1 cellular context compared by ENCODE assay signal in the genomic region with DNA sequence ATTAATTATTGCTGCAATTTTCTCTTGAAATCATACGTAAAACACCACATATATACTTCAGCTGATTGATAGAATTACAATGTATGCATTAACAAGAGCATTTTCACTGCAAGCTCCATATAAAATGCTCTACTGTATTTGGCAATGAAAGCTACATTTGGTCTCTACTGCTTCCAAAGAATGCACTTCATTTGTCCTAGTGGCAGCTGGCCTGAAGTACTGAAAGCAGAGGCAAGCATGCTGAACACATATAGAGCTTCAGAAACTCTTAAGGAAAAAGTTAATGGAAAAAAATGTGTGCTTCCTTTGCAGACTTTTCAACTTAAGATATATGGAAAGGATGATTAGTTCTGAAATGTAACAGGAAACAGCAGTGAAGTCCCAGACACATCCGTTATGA.
TF ChIP-seq lines count a peak whose summit lies in the region.

No MANE protein-coding gene starts in this region.

TF ChIP-seq in WTC11, 78 proteins besides CTCF, POLR2A, EP300 and RAD21 (continued from another document):
- TF ChIP-seq, protein P1, sequence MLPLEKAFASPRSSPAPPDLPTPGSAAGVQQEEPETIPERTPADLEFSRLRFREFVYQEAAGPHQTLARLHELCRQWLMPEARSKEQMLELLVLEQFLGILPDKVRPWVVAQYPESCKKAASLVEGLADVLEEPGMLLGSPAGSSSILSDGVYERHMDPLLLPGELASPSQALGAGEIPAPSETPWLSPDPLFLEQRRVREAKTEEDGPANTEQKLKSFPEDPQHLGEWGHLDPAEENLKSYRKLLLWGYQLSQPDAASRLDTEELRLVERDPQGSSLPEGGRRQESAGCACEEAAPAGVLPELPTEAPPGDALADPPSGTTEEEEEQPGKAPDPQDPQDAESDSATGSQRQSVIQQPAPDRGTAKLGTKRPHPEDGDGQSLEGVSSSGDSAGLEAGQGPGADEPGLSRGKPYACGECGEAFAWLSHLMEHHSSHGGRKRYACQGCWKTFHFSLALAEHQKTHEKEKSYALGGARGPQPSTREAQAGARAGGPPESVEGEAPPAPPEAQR (CRISPR knock-in tag; IDR thresholded peaks at IDR 0.05) = no peak
- TF ChIP-seq, protein P2, sequence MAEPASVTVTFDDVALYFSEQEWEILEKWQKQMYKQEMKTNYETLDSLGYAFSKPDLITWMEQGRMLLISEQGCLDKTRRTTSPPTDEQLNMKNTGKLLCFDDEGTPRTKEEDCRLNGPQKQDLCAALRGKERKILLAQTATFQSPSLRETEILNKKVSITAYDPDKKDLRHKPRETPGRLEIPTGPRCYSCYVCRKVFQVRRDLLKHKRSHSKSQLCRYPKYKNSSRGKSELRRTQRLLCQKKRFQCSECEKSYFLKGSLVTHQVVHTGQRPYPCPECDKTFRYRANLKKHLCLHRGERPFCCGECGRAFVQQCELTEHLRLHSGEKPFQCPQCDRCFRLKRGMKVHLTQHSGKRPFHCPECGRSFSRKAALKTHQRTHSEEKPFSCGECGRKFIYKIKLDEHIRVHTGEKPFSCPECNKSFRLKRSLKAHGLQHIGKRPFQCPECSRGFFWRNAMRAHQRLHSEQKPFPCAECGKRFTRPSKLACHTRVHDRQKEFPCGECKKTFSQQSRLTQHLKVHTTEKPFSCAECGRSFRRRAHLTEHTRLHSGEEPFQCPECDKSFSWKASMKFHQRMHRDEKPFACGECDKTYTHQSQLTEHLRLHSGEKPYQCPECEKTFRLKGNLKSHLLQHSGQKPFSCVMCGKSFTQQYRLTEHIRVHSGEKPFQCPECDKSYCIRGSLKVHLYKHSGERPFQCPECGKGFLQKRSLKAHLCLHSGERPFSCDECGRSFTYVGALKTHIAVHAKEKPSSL (CRISPR knock-in tag; conservative IDR thresholded peaks at IDR 0.05) = no peak
- TF ChIP-seq, protein P3, sequence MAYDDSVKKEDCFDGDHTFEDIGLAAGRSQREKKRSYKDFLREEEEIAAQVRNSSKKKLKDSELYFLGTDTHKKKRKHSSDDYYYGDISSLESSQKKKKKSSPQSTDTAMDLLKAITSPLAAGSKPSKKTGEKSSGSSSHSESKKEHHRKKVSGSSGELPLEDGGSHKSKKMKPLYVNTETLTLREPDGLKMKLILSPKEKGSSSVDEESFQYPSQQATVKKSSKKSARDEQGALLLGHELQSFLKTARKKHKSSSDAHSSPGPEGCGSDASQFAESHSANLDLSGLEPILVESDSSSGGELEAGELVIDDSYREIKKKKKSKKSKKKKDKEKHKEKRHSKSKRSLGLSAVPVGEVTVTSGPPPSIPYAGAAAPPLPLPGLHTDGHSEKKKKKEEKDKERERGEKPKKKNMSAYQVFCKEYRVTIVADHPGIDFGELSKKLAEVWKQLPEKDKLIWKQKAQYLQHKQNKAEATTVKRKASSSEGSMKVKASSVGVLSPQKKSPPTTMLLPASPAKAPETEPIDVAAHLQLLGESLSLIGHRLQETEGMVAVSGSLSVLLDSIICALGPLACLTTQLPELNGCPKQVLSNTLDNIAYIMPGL (CRISPR knock-in tag; IDR thresholded peaks at IDR 0.05) = no peak
- TF ChIP-seq ZNF416 (CRISPR knock-in tag; IDR thresholded peaks at IDR 0.05) = no peak
